In the genomic region with DNA sequence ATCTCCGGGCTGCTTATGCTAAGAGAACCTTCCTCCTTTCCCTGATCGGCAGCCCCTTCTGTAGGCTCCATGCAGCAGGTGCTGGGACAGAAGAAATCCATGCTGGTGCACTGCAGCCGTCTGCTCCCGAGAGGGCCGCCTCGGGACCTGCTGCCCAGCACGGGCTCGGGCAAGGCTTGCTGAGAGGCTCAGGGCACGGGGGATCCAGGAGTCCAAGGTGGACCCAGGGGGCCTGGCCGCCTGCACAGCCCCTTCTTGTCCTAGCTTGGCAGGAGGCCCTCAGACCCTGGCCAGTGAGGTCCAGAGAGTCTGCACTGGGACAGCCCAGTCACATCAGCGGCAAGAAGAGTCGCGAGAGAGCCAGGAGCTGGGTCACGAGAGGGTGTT, we compare ENCODE assay signal across 16 cellular contexts. TPM values are rescaled to one million over a fixed set of nuclear protein-coding genes. Genes with fewer than 3 reads are reported as not detected.
A peak's percentile ranks its signal among the peaks of the same experiment; 100 is the strongest.
DNase-seq lines count a peak whose midpoint lies in the region; ATAC-seq and TF ChIP-seq lines count a peak whose summit lies in the region.
"Had no signal": no experiment of that assay in that cellular context is flagged by ENCODE, and none has a peak within 500 bp of the region (broad histone marks: within the 10 kb centered on the region; RNA-seq: fewer than 3 reads in every experiment).

No MANE protein-coding gene starts in this region.

- H3K4me3 ChIP-seq in coronary artery, result no peak overlapping the region
- H3K4me3 ChIP-seq: cardiac muscle cell had no signal

- no peak overlapping the region for H3K27ac ChIP-seq in coronary artery
- H3K27ac ChIP-seq: cardiac muscle cell, SJCRH30 had no signal

- H3K4me3 Mint-ChIP-seq in natural killer cell treated with Interleukin-12 subunit alpha and Interleukin-12 subunit beta and Interleukin-15 and Interleukin-18, amount 100 ng/mL, for 72 hours, result peak overlapping the region; percentile 77
- H3K4me3 Mint-ChIP-seq in natural killer cell, result no peak overlapping the region
- H3K4me3 Mint-ChIP-seq in T-cell, result peak overlapping the region in 1 of 3 donors; percentile 73

- H3K4me1 Mint-ChIP-seq in natural killer cell treated with Interleukin-12 subunit alpha and Interleukin-12 subunit beta and Interleukin-15 and Interleukin-18, amount 100 ng/mL, for 72 hours (ENCODE audit: low read depth in 2 of 2), result peaks cover 61 to 65% of the 10 kb centered on the region in 2 donors
- H3K4me1 Mint-ChIP-seq in natural killer cell (peaks cover 38 to 67% of the 10 kb centered on the region in 2 donors), T-cell (peaks cover 68 to 78% (median 75%) of the 10 kb centered on the region in 3 donors)

- no peaks in the 10 kb centered on the region for H3K9me3 Mint-ChIP-seq in natural killer cell treated with Interleukin-12 subunit alpha and Interleukin-12 subunit beta and Interleukin-15 and Interleukin-18, amount 100 ng/mL, for 72 hours
- no peaks in the 10 kb centered on the region for H3K9me3 Mint-ChIP-seq in natural killer cell
- H3K9me3 Mint-ChIP-seq in T-cell, result peaks cover 0 to 4% (median 2%) of the 10 kb centered on the region in 3 donors

- no peak for ATAC-seq in natural killer cell treated with Interleukin-12 subunit alpha and Interleukin-12 subunit beta and Interleukin-15 and Interleukin-18, amount 100 ng/mL, for 72 hours
- ATAC-seq in natural killer cell (no peak), T-cell (replicated peaks in 1 of 4) (no peak), GM18520 (IDR thresholded peaks at IDR 0.05; ENCODE audit: unreplicated experiment) (no peak), HG02763 (IDR thresholded peaks at IDR 0.05; ENCODE audit: unreplicated experiment) (no peak)

- DNase-seq in natural killer cell treated with Interleukin-12 subunit alpha and Interleukin-12 subunit beta and Interleukin-15 and Interleukin-18, amount 100 ng/mL, for 72 hours (ENCODE audit: low spot score), result peak; percentile 58
- DNase-seq in natural killer cell (no peak), T-cell (no peak), NCI-H187 (lab: John Stamatoyannopoulos, UW) (no peak), coronary artery (ENCODE audit: low spot score) (no peak)
- peak; percentile 1 for DNase-seq in effector CD4-positive, alpha-beta T cell
- DNase-seq: BE2C, islet precursor cell had no signal

- H3K27ac Mint-ChIP-seq in natural killer cell treated with Interleukin-12 subunit alpha and Interleukin-12 subunit beta and Interleukin-15 and Interleukin-18, amount 100 ng/mL, for 72 hours, result peak overlapping the region; percentile 89 to 90
- H3K27ac Mint-ChIP-seq in natural killer cell, result peak overlapping the region in 1 of 2 donors; percentile 92
- H3K27ac Mint-ChIP-seq in T-cell, result peak overlapping the region; percentile 88 to 89

- H3K36me3 Mint-ChIP-seq in natural killer cell treated with Interleukin-12 subunit alpha and Interleukin-12 subunit beta and Interleukin-15 and Interleukin-18, amount 100 ng/mL, for 72 hours, result no peaks in the 10 kb centered on the region
- no peaks in the 10 kb centered on the region for H3K36me3 Mint-ChIP-seq in natural killer cell
- H3K36me3 Mint-ChIP-seq in T-cell, result no peaks in the 10 kb centered on the region

- CTCF ChIA-PET in T-cell (lab: Charles Lee), result interaction anchor here in 1 of 2 donors (1.0 to 1.4 kb wide), 3 partner anchors 16 to 20 kb away, joined by 3 to 5 read pairs (median 3); no protein-coding TSS in a partner anchor

- no peak for TF ChIP-seq CTCF in natural killer cell (IDR thresholded peaks at IDR 0.05)
- no peak for TF ChIP-seq CTCF in coronary artery (IDR thresholded peaks at IDR 0.05)

- H3K27me3 Mint-ChIP-seq in natural killer cell treated with Interleukin-12 subunit alpha and Interleukin-12 subunit beta and Interleukin-15 and Interleukin-18, amount 100 ng/mL, for 72 hours, result no peaks in the 10 kb centered on the region
- H3K27me3 Mint-ChIP-seq in natural killer cell (ENCODE audit: low read depth in 2 of 2) (no peaks in the 10 kb centered on the region), T-cell (no peaks in the 10 kb centered on the region)

- POLR2A ChIA-PET in T-cell (lab: Charles Lee), result no interaction called here

- intact Hi-C loops in natural killer cell (cut with micrococcal nuclease), result no loop called here

RNA-seq across cellular contexts. Expression of gene DUSP2, which starts 13.3 kb away (rescaled TPM):
- 10 to 100 TPM; 30.9 to 52.0 TPM for total RNA-seq in natural killer cell treated with Interleukin-12 subunit alpha and Interleukin-12 subunit beta and Interleukin-15 and Interleukin-18, amount 100 ng/mL, for 72 hours
- total RNA-seq in natural killer cell (100 to 1,000 TPM; 300 to 564 (median 432) TPM), T-cell (100 to 1,000 TPM in 2 of 5 donors, 10 to 100 TPM in 3; 37.2 to 437 (median 54.0) TPM)

RNA-seq across cellular contexts. Expression of gene ASTL, which starts 20.2 kb away (rescaled TPM):
- under 1 TPM in 1 of 2 donors, not detected in 1; 0.92 TPM for total RNA-seq in natural killer cell treated with Interleukin-12 subunit alpha and Interleukin-12 subunit beta and Interleukin-15 and Interleukin-18, amount 100 ng/mL, for 72 hours
- total RNA-seq in natural killer cell (10 to 100 TPM in 1 of 3 donors, 1 to 10 TPM in 2; 5.5 to 11.3 (median 8.8) TPM), T-cell (10 to 100 TPM in 1 of 5 donors, 1 to 10 TPM in 4; 1.2 to 10.4 (median 1.4) TPM)
- total RNA-seq: cardiac muscle cell, glomerular endothelial cell, MCF 10A, renal cortical epithelial cell, SJCRH30 had no signal

RNA-seq across cellular contexts. Expression of gene ADRA2B, which starts 42.2 kb away (rescaled TPM):
- not detected for total RNA-seq in natural killer cell treated with Interleukin-12 subunit alpha and Interleukin-12 subunit beta and Interleukin-15 and Interleukin-18, amount 100 ng/mL, for 72 hours
- 1 to 10 TPM in 1 of 3 donors, under 1 TPM in 2; 0.18 to 1.3 (median 0.38) TPM for total RNA-seq in natural killer cell
- under 1 TPM; 0.13 to 0.77 (median 0.18) TPM for total RNA-seq in T-cell
- total RNA-seq: G401, glomerular endothelial cell, MCF 10A, renal cortical epithelial cell, SJCRH30 had no signal

RNA-seq across cellular contexts. Expression of gene STARD7, which starts 50.1 kb away (rescaled TPM):
- total RNA-seq in natural killer cell treated with Interleukin-12 subunit alpha and Interleukin-12 subunit beta and Interleukin-15 and Interleukin-18, amount 100 ng/mL, for 72 hours, result 100 to 1,000 TPM; 153 to 206 TPM
- total RNA-seq in natural killer cell (100 to 1,000 TPM in 1 of 3 donors, 10 to 100 TPM in 2; 62.6 to 106 (median 86.1) TPM), T-cell (10 to 100 TPM; 65.0 to 95.3 (median 84.4) TPM)

Comparison
In these comparisons a context has a peak if more than half of its experiments do, and no peak if none do; other contexts are left out.
1. DNase-seq: peak in natural killer cell treated with Interleukin-12 subunit alpha and Interleukin-12 subunit beta and Interleukin-15 and Interleukin-18, amount 100 ng/mL, for 72 hours (single experiment) and effector CD4-positive, alpha-beta T cell (single experiment); none in natural killer cell (single experiment), T-cell (0 of 34), NCI-H187 (0 of 2) and coronary artery (single experiment).